14 cellular contexts compared by ENCODE assay signal in the genomic region with DNA sequence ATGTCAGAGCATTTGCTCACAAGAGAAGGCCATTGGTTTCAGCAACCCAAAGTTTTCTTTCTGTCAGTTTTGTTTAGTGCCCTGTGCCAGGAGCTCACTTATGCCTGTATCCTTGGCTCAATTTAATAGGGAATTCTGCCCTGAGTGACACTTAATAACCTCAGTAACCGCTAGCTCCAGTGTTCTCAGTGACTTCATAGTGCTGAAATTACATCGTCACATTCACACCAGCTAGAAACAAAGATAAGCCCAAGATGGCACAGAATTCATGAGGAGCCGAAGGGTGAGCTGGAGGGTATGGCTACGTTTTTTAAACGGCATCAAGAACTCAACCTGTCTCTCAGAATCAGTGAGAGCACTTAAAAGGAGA.
DNase-seq lines count a peak whose midpoint lies in the region; ATAC-seq and TF ChIP-seq lines count a peak whose summit lies in the region.
"Had no signal": no experiment of that assay in that cellular context is flagged by ENCODE, and none has a peak within 500 bp of the region (broad histone marks: within the 10 kb centered on the region; RNA-seq: fewer than 3 reads in every experiment).

No MANE protein-coding gene starts in this region.

- peaks cover 10% of the 10 kb centered on the region for H3K4me1 ChIP-seq in rectal smooth muscle tissue (ENCODE audit: control insufficient read depth, insufficient read depth, low read length)

- DNase-seq in EL (peak; percentile 53), fibroblast of pulmonary artery (ENCODE audit: low read depth) (peak; percentile 62), islet precursor cell (no peak), NCI-H1417 (lab: John Stamatoyannopoulos, UW) (no peak), cerebellar nuclear complex (lab: John Stamatoyannopoulos, UW) (no peak)
- DNase-seq in stimulated activated naive CD4-positive, alpha-beta T cell treated with Interleukin-2 at 50 U/mL for 16 hours (lab: John Stamatoyannopoulos, UW): no peak
- DNase-seq: activated T-cell treated with anti-CD3 and anti-CD28 coated beads, Interleukin-2, amount 50 U/mL, for 1 hour; erythroblast; NCI-H1436 treated with DMSO at 0.1 percent for 48 hours; posterior cingulate gyrus; SJCRH30; stimulated activated CD8-positive, alpha-beta memory T cell treated with anti-CD3 and anti-CD28 coated beads, Interleukin-4, amount 100 ng/mL, for 48 hours had no signal

- H3K27ac ChIP-seq in rectal smooth muscle tissue (ENCODE audit: low read depth, low read length): peak overlapping the region; percentile 70
- H3K27ac ChIP-seq: SJCRH30 had no signal

- TF ChIP-seq CTCF in fibroblast of pulmonary artery (IDR thresholded peaks at IDR 0.05; ENCODE audit: low read length, missing control alignments): no peak

- H3K4me3 ChIP-seq in fibroblast of pulmonary artery (replicated peaks; ENCODE audit: low read depth, low read length) (no peak overlapping the region), rectal smooth muscle tissue (ENCODE audit: low read length) (no peak overlapping the region)
- H3K4me3 ChIP-seq: SJCRH30 had no signal

- no peaks in the 10 kb centered on the region for H3K27me3 ChIP-seq in rectal smooth muscle tissue (ENCODE audit: control insufficient read depth, insufficient read depth, low read length)
- H3K27me3 ChIP-seq: SJCRH30 had no signal

- peak; percentile 57 for ATAC-seq in SK-N-SH treated with all-trans-retinoic acid at 6 μM for 48 hours

- no peaks in the 10 kb centered on the region for H3K36me3 ChIP-seq in rectal smooth muscle tissue (ENCODE audit: control insufficient read depth, insufficient read depth, low read length)
- H3K36me3 ChIP-seq: SJCRH30 had no signal

- H3K9ac ChIP-seq in rectal smooth muscle tissue (ENCODE audit: low read length): no peak overlapping the region

TF ChIP-seq in SK-N-SH treated with all-trans-retinoic acid at 6 μM for 48 hours, 23 proteins besides CTCF, POLR2A, EP300 and RAD21:
- TF ChIP-seq ZFP3 (CRISPR knock-in tag; IDR thresholded peaks at IDR 0.05): no peak
- TF ChIP-seq ZNF70 (CRISPR knock-in tag; IDR thresholded peaks at IDR 0.05): no peak
- peak; percentile 16; the same call in 1 of the 2 replicates for TF ChIP-seq ISL1 (CRISPR knock-in tag; IDR thresholded peaks at IDR 0.05)
- no peak for TF ChIP-seq ZNF8 (CRISPR knock-in tag; IDR thresholded peaks at IDR 0.05)
- TF ChIP-seq ZNF565 (CRISPR knock-in tag; conservative IDR thresholded peaks at IDR 0.05; ENCODE audit: low read depth): no peak
- TF ChIP-seq PPARA (CRISPR knock-in tag; IDR thresholded peaks at IDR 0.05; ENCODE audit: borderline replicate concordance): no peak
- no peak for TF ChIP-seq SNAI2 (CRISPR knock-in tag; IDR thresholded peaks at IDR 0.05)
- TF ChIP-seq OSR1 (CRISPR knock-in tag; IDR thresholded peaks at IDR 0.05): no peak

Comparison
In these comparisons a context has a peak if more than half of its experiments do, and no peak if none do; other contexts are left out.
1. DNase-seq: peak in EL (single experiment) and fibroblast of pulmonary artery (single experiment); none in islet precursor cell (single experiment), stimulated activated naive CD4-positive, alpha-beta T cell treated with Interleukin-2 at 50 U/mL for 16 hours (single experiment), NCI-H1417 (0 of 3) and cerebellar nuclear complex (0 of 2).